ENCODE assay signal across 12 cellular contexts in genomic region chr10:17001297-17001744, GRCh38.
A peak's percentile ranks its signal among the peaks of the same experiment; 100 is the strongest.
DNase-seq lines count a peak whose midpoint lies in the region; ATAC-seq and TF ChIP-seq lines count a peak whose summit lies in the region.
"Had no signal": no experiment of that assay in that cellular context is flagged by ENCODE, and none has a peak within 500 bp of the region (broad histone marks: within the 10 kb centered on the region; RNA-seq: fewer than 3 reads in every experiment).

No MANE protein-coding gene starts in this region.

- H3K9me3 ChIP-seq in colonic mucosa (no peaks in the 10 kb centered on the region), upper lobe of right lung (no peaks in the 10 kb centered on the region)

- H3K36me3 ChIP-seq in colonic mucosa (no peaks in the 10 kb centered on the region), upper lobe of right lung (no peaks in the 10 kb centered on the region)

- no peaks in the 10 kb centered on the region for H3K36me3 Mint-ChIP-seq in activated T-cell treated with anti-CD3 and anti-CD28 coated beads, Interleukin-2, amount 50 U/mL, for 24 hours (ENCODE audit: low read depth)

- no peak for DNase-seq in activated T-cell treated with anti-CD3 and anti-CD28 coated beads, Interleukin-2, amount 50 U/mL, for 24 hours
- DNase-seq in activated T-cell treated with anti-CD3 and anti-CD28 coated beads for 4 hours: no peak
- DNase-seq in colonic mucosa: no peak
- peak; percentile 52 for DNase-seq in myocyte (ENCODE audit: low read depth)
- DNase-seq in upper lobe of right lung: no peak
- DNase-seq in substantia nigra (lab: John Stamatoyannopoulos, UW): no peak
- no peak for DNase-seq in NCI-H2029 (lab: John Stamatoyannopoulos, UW)
- DNase-seq: activated naive CD4-positive, alpha-beta T cell; GDM1; GOT3 had no signal

- intact Hi-C loops in colonic mucosa (cut with DNase I): no loop called here
- intact Hi-C loops in upper lobe of right lung (cut with DNase I): no loop called here

- peaks cover 61% of the 10 kb centered on the region for H3K4me1 Mint-ChIP-seq in activated T-cell treated with anti-CD3 and anti-CD28 coated beads, Interleukin-2, amount 50 U/mL, for 24 hours (ENCODE audit: low read depth)

- no peak overlapping the region for H3K4me3 ChIP-seq in colonic mucosa
- no peak overlapping the region for H3K4me3 ChIP-seq in upper lobe of right lung

- TF ChIP-seq CTCF in colonic mucosa (IDR thresholded peaks at IDR 0.05) (no peak), upper lobe of right lung (IDR thresholded peaks at IDR 0.05) (no peak)

- H3K4me1 ChIP-seq in colonic mucosa: no peaks in the 10 kb centered on the region
- peaks cover 22% of the 10 kb centered on the region for H3K4me1 ChIP-seq in upper lobe of right lung

- no peak overlapping the region for H3K9ac ChIP-seq in colonic mucosa (ENCODE audit: low read depth in 2 of 2, low read length in 2 of 2)

- no peaks in the 10 kb centered on the region for H3K27me3 ChIP-seq in colonic mucosa
- no peaks in the 10 kb centered on the region for H3K27me3 ChIP-seq in upper lobe of right lung

- H3K27ac ChIP-seq in colonic mucosa: peak overlapping the region; percentile 7
- H3K27ac ChIP-seq in upper lobe of right lung: peak overlapping the region; percentile 78
- no peak overlapping the region for H3K27ac ChIP-seq in substantia nigra (ENCODE audit: low read depth, low read length, poor library complexity, severe bottlenecking)

- no peak for ATAC-seq in upper lobe of right lung
- ATAC-seq in HG02623 (IDR thresholded peaks at IDR 0.05; ENCODE audit: unreplicated experiment): no peak

- peaks cover 6% of the 10 kb centered on the region for H3K9me3 Mint-ChIP-seq in activated T-cell treated with anti-CD3 and anti-CD28 coated beads, Interleukin-2, amount 50 U/mL, for 24 hours

- H3K4me3 Mint-ChIP-seq in activated T-cell treated with anti-CD3 and anti-CD28 coated beads, Interleukin-2, amount 50 U/mL, for 24 hours: no peak overlapping the region
- H3K4me3 Mint-ChIP-seq: nephron had no signal

- peaks cover 8% of the 10 kb centered on the region for H3K27me3 Mint-ChIP-seq in activated T-cell treated with anti-CD3 and anti-CD28 coated beads, Interleukin-2, amount 50 U/mL, for 24 hours

- H3K27ac Mint-ChIP-seq in activated T-cell treated with anti-CD3 and anti-CD28 coated beads, Interleukin-2, amount 50 U/mL, for 24 hours: peak overlapping the region; percentile 95
